ENCODE assay signal across 19 cellular contexts in genomic region chr3:41188291-41188690, GRCh38. TPM values are rescaled to one million over a fixed set of nuclear protein-coding genes. Genes with fewer than 3 reads are reported as not detected.
A peak's percentile ranks its signal among the peaks of the same experiment; 100 is the strongest.
DNase-seq lines count a peak whose midpoint lies in the region; ATAC-seq and TF ChIP-seq lines count a peak whose summit lies in the region.
"Had no signal": no experiment of that assay in that cellular context is flagged by ENCODE, and none has a peak within 500 bp of the region (broad histone marks: within the 10 kb centered on the region; RNA-seq: fewer than 3 reads in every experiment).

No MANE protein-coding gene starts in this region.

- in situ Hi-C loops in mammary epithelial cell (cut with MboI; ENCODE audit: low sequenced_read_pairs in 2 of 2), result no loop called here

- no peaks in the 10 kb centered on the region for H3K4me1 ChIP-seq in mammary epithelial cell (ENCODE audit: insufficient read depth, low read length)
- H3K4me1 ChIP-seq in esophagus muscularis mucosa, result no peaks in the 10 kb centered on the region
- H3K4me1 ChIP-seq: stomach had no signal

- H3K4me3 ChIP-seq in mammary epithelial cell (replicated peaks in 1 of 3; ENCODE audit: insufficient read depth in 1 of 3, low read depth in 2 of 3, low read length in 3 of 3) (no peak overlapping the region), esophagus muscularis mucosa (no peak overlapping the region)
- H3K4me3 ChIP-seq: coronary artery, stomach had no signal

- no peak overlapping the region for H2AFZ ChIP-seq in mammary epithelial cell (ENCODE audit: low read depth, low read length)

- dilution Hi-C loops in mammary epithelial cell (cut with HindIII; ENCODE audit: low sequenced_read_pairs), result no loop called here

- DNase-seq in mammary epithelial cell, result peak; percentile 56
- DNase-seq in MCF 10A (ENCODE audit: unreplicated experiment), result no peak
- DNase-seq in activated naive CD4-positive, alpha-beta T cell treated with anti-CD3 and anti-CD28 coated beads for 36 hours, result peak; percentile 51
- no peak for DNase-seq in islet precursor cell
- DNase-seq in esophagus muscularis mucosa (ENCODE audit: extremely low spot score), result no peak
- DNase-seq: activated naive CD8-positive, alpha-beta T cell treated with anti-CD3 and anti-CD28 coated beads, Interleukin-2, amount 10 ng/mL, durations not matched to agents 7 days and 5 days; hippocampal formation; naive thymus-derived CD8-positive, alpha-beta T cell; NCI-H1694; NCI-H2227 treated with DMSO at 0.1 percent for 48 hours; posterior cingulate gyrus; RPMI8226; stomach had no signal

- H3K36me3 Mint-ChIP-seq in MCF 10A (ENCODE audit: insufficient read depth, unreplicated experiment), result no peaks in the 10 kb centered on the region
- H3K36me3 Mint-ChIP-seq in activated naive CD4-positive, alpha-beta T cell treated with anti-CD3 and anti-CD28 coated beads for 36 hours (ENCODE audit: low read depth), result no peaks in the 10 kb centered on the region
- no peaks in the 10 kb centered on the region for H3K36me3 Mint-ChIP-seq in stimulated activated memory B cell treated with anti-CD40 and anti-IgM and Interleukin-4, amounts not matched to agents 10 μg/mL and 1 μg/mL and 100 μg/mL, for 72 hours
- H3K36me3 Mint-ChIP-seq: activated naive CD8-positive, alpha-beta T cell treated with anti-CD3 and anti-CD28 coated beads, Interleukin-2, amount 10 ng/mL, durations not matched to agents 7 days and 5 days; CD4-positive, CD25-positive, alpha-beta regulatory T cell; memory B cell; naive thymus-derived CD8-positive, alpha-beta T cell had no signal

- no peak overlapping the region for H3K4me2 ChIP-seq in mammary epithelial cell (ENCODE audit: insufficient read depth, low read depth, low read length)

- H3K27me3 ChIP-seq in mammary epithelial cell (ENCODE audit: insufficient read depth, low read length) (no peaks in the 10 kb centered on the region), esophagus muscularis mucosa (no peaks in the 10 kb centered on the region)
- H3K27me3 ChIP-seq: stomach had no signal

- ATAC-seq in HG03520 (IDR thresholded peaks at IDR 0.05; ENCODE audit: unreplicated experiment) (peak; percentile 70), GM19324 (IDR thresholded peaks at IDR 0.05; ENCODE audit: low FRiP score, unreplicated experiment) (no peak)
- ATAC-seq in stimulated activated memory B cell treated with anti-CD40 and anti-IgM and Interleukin-4, amounts not matched to agents 10 μg/mL and 1 μg/mL and 100 μg/mL, for 72 hours, result peak; percentile 80
- ATAC-seq: naive thymus-derived CD8-positive, alpha-beta T cell had no signal

- H3K27ac Mint-ChIP-seq in MCF 10A (ENCODE audit: low read depth, unreplicated experiment), result no peak overlapping the region
- no peak overlapping the region for H3K27ac Mint-ChIP-seq in activated naive CD4-positive, alpha-beta T cell treated with anti-CD3 and anti-CD28 coated beads for 36 hours
- no peak overlapping the region for H3K27ac Mint-ChIP-seq in stimulated activated memory B cell treated with anti-CD40 and anti-IgM and Interleukin-4, amounts not matched to agents 10 μg/mL and 1 μg/mL and 100 μg/mL, for 72 hours
- H3K27ac Mint-ChIP-seq: activated naive CD8-positive, alpha-beta T cell treated with anti-CD3 and anti-CD28 coated beads, Interleukin-2, amount 10 ng/mL, durations not matched to agents 7 days and 5 days; CD4-positive, CD25-positive, alpha-beta regulatory T cell; memory B cell; naive thymus-derived CD8-positive, alpha-beta T cell had no signal

- no peak for TF ChIP-seq POLR2A in esophagus muscularis mucosa (IDR thresholded peaks at IDR 0.05; ENCODE audit: low read depth)

- H3K9me3 ChIP-seq in mammary epithelial cell (replicated peaks; ENCODE audit: insufficient read depth, low read length) (no peaks in the 10 kb centered on the region), esophagus muscularis mucosa (no peaks in the 10 kb centered on the region)
- H3K9me3 ChIP-seq: stomach had no signal

- no peak overlapping the region for H3K27ac ChIP-seq in mammary epithelial cell (ENCODE audit: insufficient read depth, low read depth, low read length)
- no peak overlapping the region for H3K27ac ChIP-seq in esophagus muscularis mucosa (replicated peaks in 1 of 4)
- H3K27ac ChIP-seq: coronary artery, stomach had no signal

- 72% methylated on average over 3 of the region's 3 CpGs for WGBS in mammary epithelial cell (ENCODE audit: low coverage, missing lambda C conversion rate)
- WGBS in esophagus muscularis mucosa, result 64% methylated on average over 3 of the region's 3 CpGs

- POLR2A ChIA-PET in MCF 10A (lab: Yijun Ruan, JAX), result no interaction called here

- no peaks in the 10 kb centered on the region for H3K27me3 Mint-ChIP-seq in MCF 10A (ENCODE audit: insufficient read depth, unreplicated experiment)
- H3K27me3 Mint-ChIP-seq in activated naive CD4-positive, alpha-beta T cell treated with anti-CD3 and anti-CD28 coated beads for 36 hours (ENCODE audit: low read depth), result peaks cover 1% of the 10 kb centered on the region
- peaks cover 13% of the 10 kb centered on the region for H3K27me3 Mint-ChIP-seq in stimulated activated memory B cell treated with anti-CD40 and anti-IgM and Interleukin-4, amounts not matched to agents 10 μg/mL and 1 μg/mL and 100 μg/mL, for 72 hours
- H3K27me3 Mint-ChIP-seq: memory B cell had no signal

- no peak overlapping the region for H3K9ac ChIP-seq in mammary epithelial cell (ENCODE audit: insufficient read depth, low read length)

- intact Hi-C loops in mammary epithelial cell (cut with micrococcal nuclease) (no loop called here), MCF 10A (cut with micrococcal nuclease) (no loop called here), esophagus muscularis mucosa (cut with DNase I) (no loop called here)
- intact Hi-C loops in activated naive CD4-positive, alpha-beta T cell treated with anti-CD3 and anti-CD28 coated beads for 36 hours (cut with micrococcal nuclease), result loop anchor here (1.0 kb wide), 3 partner anchors 11 to 71 kb away; partner anchors contain the start of gene CTNNB1

- BruUV-seq in mammary epithelial cell (replicated peaks; lab: Mats Ljungman, UMichigan) (no TSS peak), MCF 10A (replicated peaks; lab: Mats Ljungman, UMichigan) (no TSS peak)

- TF ChIP-seq CTCF in mammary epithelial cell (conservative IDR thresholded peaks at IDR 0.05 in 1 of 2, IDR thresholded peaks at IDR 0.05 in 1 of 2; ENCODE audit: extremely low read depth in 1 of 2, insufficient read depth in 1 of 2, low read depth in 1 of 2, low read length in 2 of 2), result no peak
- TF ChIP-seq CTCF in MCF 10A (IDR thresholded peaks at IDR 0.05; ENCODE audit: unreplicated experiment), result no peak
- TF ChIP-seq CTCF in esophagus muscularis mucosa (IDR thresholded peaks at IDR 0.05), result no peak

- TF ChIP-seq EP300 in esophagus muscularis mucosa (IDR thresholded peaks at IDR 0.05), result no peak

- H3K4me3 Mint-ChIP-seq in MCF 10A (ENCODE audit: unreplicated experiment), result no peak overlapping the region
- no peak overlapping the region for H3K4me3 Mint-ChIP-seq in activated naive CD4-positive, alpha-beta T cell treated with anti-CD3 and anti-CD28 coated beads for 36 hours
- no peak overlapping the region for H3K4me3 Mint-ChIP-seq in stimulated activated memory B cell treated with anti-CD40 and anti-IgM and Interleukin-4, amounts not matched to agents 10 μg/mL and 1 μg/mL and 100 μg/mL, for 72 hours
- H3K4me3 Mint-ChIP-seq: activated naive CD8-positive, alpha-beta T cell treated with anti-CD3 and anti-CD28 coated beads, Interleukin-2, amount 10 ng/mL, durations not matched to agents 7 days and 5 days; CD4-positive, CD25-positive, alpha-beta regulatory T cell; memory B cell; naive thymus-derived CD8-positive, alpha-beta T cell had no signal

- no peaks in the 10 kb centered on the region for H4K20me1 ChIP-seq in mammary epithelial cell (ENCODE audit: insufficient read depth, low read length)

- no peaks in the 10 kb centered on the region for H3K79me2 ChIP-seq in mammary epithelial cell (ENCODE audit: insufficient read depth, low read length)

- peaks cover 8% of the 10 kb centered on the region for H3K4me1 Mint-ChIP-seq in MCF 10A (ENCODE audit: insufficient read depth, unreplicated experiment)
- H3K4me1 Mint-ChIP-seq in activated naive CD4-positive, alpha-beta T cell treated with anti-CD3 and anti-CD28 coated beads for 36 hours (ENCODE audit: low read depth), result peaks cover 29% of the 10 kb centered on the region
- H3K4me1 Mint-ChIP-seq in stimulated activated memory B cell treated with anti-CD40 and anti-IgM and Interleukin-4, amounts not matched to agents 10 μg/mL and 1 μg/mL and 100 μg/mL, for 72 hours, result peaks cover 23% of the 10 kb centered on the region

- H3K36me3 ChIP-seq in mammary epithelial cell (ENCODE audit: insufficient read depth, low read length) (no peaks in the 10 kb centered on the region), esophagus muscularis mucosa (no peaks in the 10 kb centered on the region)
- H3K36me3 ChIP-seq: stomach had no signal

- no peaks in the 10 kb centered on the region for H3K9me3 Mint-ChIP-seq in MCF 10A (ENCODE audit: unreplicated experiment)
- H3K9me3 Mint-ChIP-seq in activated naive CD4-positive, alpha-beta T cell treated with anti-CD3 and anti-CD28 coated beads for 36 hours, result no peaks in the 10 kb centered on the region
- no peaks in the 10 kb centered on the region for H3K9me3 Mint-ChIP-seq in stimulated activated memory B cell treated with anti-CD40 and anti-IgM and Interleukin-4, amounts not matched to agents 10 μg/mL and 1 μg/mL and 100 μg/mL, for 72 hours
- H3K9me3 Mint-ChIP-seq: activated naive CD8-positive, alpha-beta T cell treated with anti-CD3 and anti-CD28 coated beads, Interleukin-2, amount 10 ng/mL, durations not matched to agents 7 days and 5 days; CD4-positive, CD25-positive, alpha-beta regulatory T cell; memory B cell; naive thymus-derived CD8-positive, alpha-beta T cell had no signal

- CTCF ChIA-PET in mammary epithelial cell (lab: Charles Lee; ENCODE audit: low non-redundant PET), result no interaction called here
- CTCF ChIA-PET in MCF 10A (lab: Yijun Ruan, JAX), result no interaction called here
- CTCF ChIA-PET in activated naive CD4-positive, alpha-beta T cell treated with anti-CD3 and anti-CD28 coated beads for 36 hours (lab: Charles Lee), result interaction anchor here (0.5 kb wide), 1 partner anchor 16 kb away, joined by 3 read pairs; no protein-coding TSS in a partner anchor

RNA-seq across cellular contexts. Expression of gene CTNNB1, which starts 11.0 kb away (rescaled TPM):
- total RNA-seq in mammary epithelial cell (1,000 to 10,000 TPM in 1 of 2 donors, 100 to 1,000 TPM in 1; 543 to 1,542 TPM), MCF 10A (2022) (222 and 244 TPM in 2 replicates), esophagus muscularis mucosa (100 to 1,000 TPM; 340 to 406 (median 367) TPM)
- polyA plus RNA-seq in mammary epithelial cell, result 562 TPM
- polyA minus RNA-seq in mammary epithelial cell, result 3,655 TPM
- 100 to 1,000 TPM; 106 to 115 TPM for total RNA-seq in activated naive CD4-positive, alpha-beta T cell treated with anti-CD3 and anti-CD28 coated beads for 36 hours

Comparison
In these comparisons a context has a peak if more than half of its experiments do, and no peak if none do; other contexts are left out.
1. DNase-seq: peak in mammary epithelial cell (single experiment) and activated naive CD4-positive, alpha-beta T cell treated with anti-CD3 and anti-CD28 coated beads for 36 hours (single experiment); none in MCF 10A (single experiment), islet precursor cell (single experiment) and esophagus muscularis mucosa (single experiment).